In the genomic region with DNA sequence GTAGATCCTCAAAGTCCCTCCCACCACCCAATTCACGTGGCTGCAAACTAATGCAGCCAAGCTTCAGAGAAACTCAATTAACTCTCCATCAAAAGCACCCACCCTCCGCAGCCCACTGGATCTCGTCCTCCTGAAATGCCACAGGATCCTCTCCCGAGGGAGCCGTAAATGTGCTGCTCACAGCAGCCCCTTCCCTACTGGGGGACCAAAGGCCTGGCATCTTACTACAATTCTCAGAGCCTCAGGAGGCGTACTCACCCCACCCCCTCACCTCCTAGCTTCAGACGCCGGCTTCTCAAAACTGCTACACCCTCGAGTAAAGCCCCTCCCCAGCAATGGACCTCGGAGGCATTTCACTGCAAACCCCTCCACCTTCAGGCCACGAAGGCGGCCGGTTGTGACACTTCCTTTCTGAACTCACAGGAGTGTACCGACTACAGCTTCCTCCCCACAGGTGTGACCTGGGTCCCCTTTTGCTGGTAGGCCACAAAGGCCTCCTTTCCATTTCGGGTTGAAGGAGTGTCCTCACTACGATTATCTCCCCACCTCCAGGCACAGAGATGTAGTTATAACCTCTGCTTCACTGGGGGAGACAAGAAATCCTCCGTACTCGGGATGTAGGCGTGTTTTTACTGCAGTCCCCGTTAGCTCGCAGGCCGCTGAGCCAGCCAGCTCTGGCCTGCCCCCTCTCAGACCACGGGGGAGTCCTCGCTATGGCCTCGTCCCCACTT, we compare ENCODE assay signal across 8 cellular contexts. TPM values are rescaled to one million over a fixed set of nuclear protein-coding genes. Genes with fewer than 3 reads are reported as not detected.
DNase-seq lines count a peak whose midpoint lies in the region; ATAC-seq and TF ChIP-seq lines count a peak whose summit lies in the region.

No MANE protein-coding gene starts in this region.

- peaks cover 3% of the 10 kb centered on the region for H3K27me3 Mint-ChIP-seq in nephron progenitor cell (ENCODE audit: low read depth, poor library complexity)
- H3K27me3 Mint-ChIP-seq in stimulated activated naive CD8-positive, alpha-beta T cell treated with anti-CD3 and anti-CD28 coated beads, Interleukin-15, amount 100 ng/mL, for 72 hours = no peaks in the 10 kb centered on the region

- peak overlapping the region; percentile 88 for H3K4me3 Mint-ChIP-seq in nephron progenitor cell
- peak overlapping the region; percentile 92 to 98 for H3K4me3 Mint-ChIP-seq in stimulated activated naive CD8-positive, alpha-beta T cell treated with anti-CD3 and anti-CD28 coated beads, Interleukin-15, amount 100 ng/mL, for 72 hours

- H3K27me3 ChIP-seq in esophagus (ENCODE audit: control insufficient read depth in 1 of 2, insufficient read depth in 2 of 2, low read length in 2 of 2) = no peaks in the 10 kb centered on the region

- TF ChIP-seq CTCF in nephron progenitor cell (IDR thresholded peaks at IDR 0.05) = no peak

- H3K36me3 ChIP-seq in esophagus (ENCODE audit: control insufficient read depth in 2 of 2, insufficient read depth in 2 of 2, low read length in 1 of 2) = peaks cover under 1% of the 10 kb centered on the region in 2 donors

- DNase-seq in AG20443 (ENCODE audit: low spot score) = peak; percentile 29
- peak; percentile 10 to 43 for DNase-seq in NOMO-1 (lab: John Stamatoyannopoulos, UW; ENCODE audit: unreplicated experiment in 2 of 2)
- DNase-seq in activated T-cell treated with anti-CD3 and anti-CD28 coated beads for 48 hours (ENCODE audit: low read depth) = peak; percentile 41
- peak; percentile 63 for DNase-seq in nephron progenitor cell
- peak; percentile 75 to 83 for DNase-seq in stimulated activated naive CD8-positive, alpha-beta T cell treated with anti-CD3 and anti-CD28 coated beads, Interleukin-15, amount 100 ng/mL, for 72 hours

- H3K4me1 ChIP-seq in esophagus (ENCODE audit: control insufficient read depth in 2 of 2, insufficient read depth in 2 of 2, low read length in 1 of 2) = no peaks in the 10 kb centered on the region

- peaks cover 45% of the 10 kb centered on the region for H3K4me1 Mint-ChIP-seq in nephron progenitor cell
- H3K4me1 Mint-ChIP-seq in stimulated activated naive CD8-positive, alpha-beta T cell treated with anti-CD3 and anti-CD28 coated beads, Interleukin-15, amount 100 ng/mL, for 72 hours = peaks cover 38% of the 10 kb centered on the region

- H3K9me3 Mint-ChIP-seq in nephron progenitor cell = peaks cover 13% of the 10 kb centered on the region
- no peaks in the 10 kb centered on the region for H3K9me3 Mint-ChIP-seq in stimulated activated naive CD8-positive, alpha-beta T cell treated with anti-CD3 and anti-CD28 coated beads, Interleukin-15, amount 100 ng/mL, for 72 hours

- ATAC-seq in GM19023 (IDR thresholded peaks at IDR 0.05; ENCODE audit: unreplicated experiment) = peak; percentile 36
- peak; percentile 35 for ATAC-seq in HG03159 (IDR thresholded peaks at IDR 0.05; ENCODE audit: unreplicated experiment)
- ATAC-seq in stimulated activated naive CD8-positive, alpha-beta T cell treated with anti-CD3 and anti-CD28 coated beads, Interleukin-15, amount 100 ng/mL, for 72 hours = peak; percentile 71

- H3K27ac ChIP-seq in esophagus (ENCODE audit: low read depth in 2 of 2, low read length in 1 of 2) = peak overlapping the region; percentile 94 to 99

- H3K9me3 ChIP-seq in esophagus (ENCODE audit: control insufficient read depth in 2 of 2, insufficient read depth in 1 of 2, low read depth in 1 of 2, low read length in 1 of 2) = no peaks in the 10 kb centered on the region

- H3K4me3 ChIP-seq in esophagus (ENCODE audit: low read depth in 1 of 2, low read length in 2 of 2) = peak overlapping the region; percentile 93 to 96

- WGBS in esophagus, 2 donors = 0% methylated on average over 25 of the region's 25 CpGs

- peak overlapping the region; percentile 99 for H3K27ac Mint-ChIP-seq in nephron progenitor cell
- H3K27ac Mint-ChIP-seq in stimulated activated naive CD8-positive, alpha-beta T cell treated with anti-CD3 and anti-CD28 coated beads, Interleukin-15, amount 100 ng/mL, for 72 hours = peak overlapping the region; percentile 94 to 99

- peaks cover 42% of the 10 kb centered on the region for H3K36me3 Mint-ChIP-seq in nephron progenitor cell (ENCODE audit: low read depth)

RNA-seq across cellular contexts. Expression of a gene that starts 0.7 kb away (rescaled TPM):
- 100 to 1,000 TPM in 1 of 2 donors, 10 to 100 TPM in 1; 88.9 to 119 TPM for polyA plus RNA-seq in esophagus

RNA-seq across cellular contexts. Expression of a gene that starts 0.7 kb away (rescaled TPM):
- polyA plus RNA-seq in esophagus = 10 to 100 TPM in 1 of 2 donors, 1 to 10 TPM in 1; 9.4 to 15.3 TPM

RNA-seq across cellular contexts. Expression of a gene that starts 35.2 kb away (rescaled TPM):
- polyA plus RNA-seq in esophagus = 10 to 100 TPM; 18.2 to 23.4 TPM

RNA-seq across cellular contexts. Expression of a gene that starts 35.2 kb away (rescaled TPM):
- polyA plus RNA-seq in esophagus = 100 to 1,000 TPM; 335 to 517 TPM

RNA-seq across cellular contexts. Expression of a gene that starts 48.3 kb away (rescaled TPM):
- 1 to 10 TPM; 1.6 to 3.8 TPM for polyA plus RNA-seq in esophagus

Comparison
In these comparisons a context has a peak if more than half of its experiments do, and no peak if none do; other contexts are left out.
1. Peak in every context shown above with its lines: DNase-seq, ATAC-seq, H3K4me3 ChIP-seq and H3K27ac ChIP-seq.
2. DNase-seq: peak in every context shown above with its lines; median percentile 79 in stimulated activated naive CD8-positive, alpha-beta T cell treated with anti-CD3 and anti-CD28 coated beads, Interleukin-15, amount 100 ng/mL, for 72 hours; 63 in nephron progenitor cell; 41 in activated T-cell treated with anti-CD3 and anti-CD28 coated beads for 48 hours; 29 in AG20443; 26 in NOMO-1.